In the genomic region with DNA sequence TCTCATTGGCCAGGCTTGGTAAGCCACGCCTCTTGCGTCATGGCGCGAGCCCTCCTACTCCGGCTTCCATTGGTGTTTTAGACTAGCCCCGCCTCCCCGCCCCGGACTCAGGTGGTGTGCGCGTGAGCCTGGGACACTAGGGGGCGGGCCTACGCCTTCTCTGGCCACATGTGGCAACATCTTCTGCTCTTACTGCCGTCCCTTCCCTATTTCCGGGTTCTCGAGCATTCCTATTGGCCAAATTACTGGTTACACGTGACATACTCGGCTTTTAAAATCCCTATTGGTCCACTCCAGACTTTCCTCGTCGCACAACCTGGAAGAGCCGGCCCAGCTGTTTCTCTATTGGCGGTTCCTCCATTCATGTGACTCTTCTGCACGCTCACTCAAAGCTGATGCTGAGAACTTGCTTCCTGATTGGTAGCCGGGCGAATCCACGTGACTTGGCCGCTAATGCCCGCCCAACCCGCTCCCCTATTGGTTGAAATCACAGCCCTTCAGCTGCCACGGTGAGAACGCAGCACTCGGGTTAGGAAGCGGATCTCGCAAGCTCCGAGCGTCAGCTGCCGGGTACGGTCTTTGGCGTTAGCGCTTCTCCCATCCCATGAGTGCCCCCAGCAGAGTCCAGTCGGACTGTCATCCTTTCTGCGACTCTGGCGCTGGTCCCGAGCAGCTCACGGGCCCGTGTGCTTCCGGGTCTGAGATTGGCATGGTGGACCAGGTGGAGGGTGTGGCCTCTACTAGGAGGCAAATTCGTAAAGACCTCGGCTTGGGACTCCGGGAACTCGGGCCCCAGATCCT, we compare ENCODE assay signal across 1 cellular context.
TF ChIP-seq lines count a peak whose summit lies in the region.

A gene with protein sequence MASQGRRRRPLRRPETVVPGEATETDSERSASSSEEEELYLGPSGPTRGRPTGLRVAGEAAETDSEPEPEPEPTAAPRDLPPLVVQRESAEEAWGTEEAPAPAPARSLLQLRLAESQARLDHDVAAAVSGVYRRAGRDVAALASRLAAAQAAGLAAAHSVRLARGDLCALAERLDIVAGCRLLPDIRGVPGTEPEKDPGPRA (plus strand): TSS at position 523 of the 801 bp plus-strand sequence. CDS start 513 bp downstream, outside the sequence.

TF ChIP-seq in K562, 482 proteins besides CTCF, POLR2A, EP300 and RAD21 (continued from another document):
- no peak for TF ChIP-seq RUNX1 (IDR thresholded peaks at IDR 0.05; ENCODE audit: low read depth)
- 0 out of 2 replicates have a peak, but pooled peaks have one; percentile 9 for TF ChIP-seq MYNN (IDR thresholded peaks at IDR 0.05)
- TF ChIP-seq MYNN (CRISPR knock-in tag; IDR thresholded peaks at IDR 0.05), result no peak
- no peak for TF ChIP-seq PURB (CRISPR knock-in tag; IDR thresholded peaks at IDR 0.05; ENCODE audit: low read depth)
- TF ChIP-seq, protein P1, sequence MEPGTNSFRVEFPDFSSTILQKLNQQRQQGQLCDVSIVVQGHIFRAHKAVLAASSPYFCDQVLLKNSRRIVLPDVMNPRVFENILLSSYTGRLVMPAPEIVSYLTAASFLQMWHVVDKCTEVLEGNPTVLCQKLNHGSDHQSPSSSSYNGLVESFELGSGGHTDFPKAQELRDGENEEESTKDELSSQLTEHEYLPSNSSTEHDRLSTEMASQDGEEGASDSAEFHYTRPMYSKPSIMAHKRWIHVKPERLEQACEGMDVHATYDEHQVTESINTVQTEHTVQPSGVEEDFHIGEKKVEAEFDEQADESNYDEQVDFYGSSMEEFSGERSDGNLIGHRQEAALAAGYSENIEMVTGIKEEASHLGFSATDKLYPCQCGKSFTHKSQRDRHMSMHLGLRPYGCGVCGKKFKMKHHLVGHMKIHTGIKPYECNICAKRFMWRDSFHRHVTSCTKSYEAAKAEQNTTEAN (CRISPR knock-in tag; IDR thresholded peaks at IDR 0.05), result no peak
- TF ChIP-seq ZNF165 (CRISPR knock-in tag; IDR thresholded peaks at IDR 0.05; ENCODE audit: borderline replicate concordance), result no peak
- peak; percentile 70 for TF ChIP-seq POLR2G (IDR thresholded peaks at IDR 0.05; ENCODE audit: low read depth, low read length)
- no peak for TF ChIP-seq ZFX (CRISPR knock-in tag; IDR thresholded peaks at IDR 0.05)
- TF ChIP-seq ZNF197 (CRISPR knock-in tag; IDR thresholded peaks at IDR 0.05; ENCODE audit: low read depth), result no peak
- TF ChIP-seq KAT8 (IDR thresholded peaks at IDR 0.05; ENCODE audit: low read depth), result no peak
- TF ChIP-seq ZC3H11A (IDR thresholded peaks at IDR 0.05; ENCODE audit: low read depth, low read length), result no peak
